ENCODE assay signal across 23 cellular contexts in genomic region chr1:164058192-164058591, GRCh38.
DNase-seq lines count a peak whose midpoint lies in the region; ATAC-seq, FAIRE-seq and TF ChIP-seq lines count a peak whose summit lies in the region.
"Had no signal": no experiment of that assay in that cellular context is flagged by ENCODE, and none has a peak within 500 bp of the region (broad histone marks: within the 10 kb centered on the region; RNA-seq: fewer than 3 reads in every experiment).

No MANE protein-coding gene starts in this region.

- peak in 1 of 2 experiments; percentile 38 for DNase-seq in A549 (ENCODE audit: low read depth in 1 of 2, low spot score in 1 of 2)
- peak; percentile 32 for DNase-seq in HS-5 (ENCODE audit: low read depth)
- peak; percentile 42 for DNase-seq in amniotic epithelial cell (ENCODE audit: low read depth)
- DNase-seq in kidney glomerular epithelial cell (lab: John Stamatoyannopoulos, UW): peak; percentile 7
- no peak for DNase-seq in ovary
- DNase-seq in NCI-H187 (lab: John Stamatoyannopoulos, UW): no peak
- DNase-seq: 8988T; BE2C; CD4-positive, alpha-beta T cell; IMR-90; Karpas-422; MM.1S; NCI-H1092 treated with DMSO at 0.1 percent for 48 hours; NCI-H510A treated with DMSO at 0.1 percent for 48 hours; RPMI8226; SHP77 treated with DMSO at 0.1 percent for 48 hours; SK-N-SH had no signal

- intact Hi-C loops in ovary (cut with DNase I): no loop called here

- WGBS in A549 (ENCODE audit: missing lambda C conversion rate): 1% methylated on average over 4 of the region's 4 CpGs
- 75 to 84% (median 76%) methylated on average over 4 of the region's 4 CpGs for WGBS in ovary, 3 donors

- CTCF ChIA-PET in A549 (lab: Yijun Ruan, JAX): interaction anchor here (0.9 kb wide), 1 partner anchor 1015 kb away, joined by 3 read pairs; no protein-coding TSS in a partner anchor

- no peak for TF ChIP-seq RAD21 in A549 (conservative IDR thresholded peaks at IDR 0.05 in 1 of 2, IDR thresholded peaks at IDR 0.05 in 1 of 2)

- peak overlapping the region; percentile 20 to 44; a peak in 2 of 6 replicates for H3K27ac ChIP-seq in A549
- H3K27ac ChIP-seq in ovary: no peak overlapping the region

- TF ChIP-seq POLR2A in A549 (IDR thresholded peaks at IDR 0.05; ENCODE audit: low read length): no peak
- TF ChIP-seq POLR2A in ovary (IDR thresholded peaks at IDR 0.05): no peak

- peak overlapping the region; percentile 54 for H3K4me2 ChIP-seq in A549
- H3K4me2 ChIP-seq: SK-N-SH had no signal

- ATAC-seq in A549 (peak; percentile 68 to 79; a peak in 5 of 6 replicates), GM18520 (IDR thresholded peaks at IDR 0.05; ENCODE audit: unreplicated experiment) (no peak), HG02798 (IDR thresholded peaks at IDR 0.05; ENCODE audit: poor library complexity, unreplicated experiment) (no peak)

- TF ChIP-seq EP300 in A549 (IDR thresholded peaks at IDR 0.05) (no peak), ovary (IDR thresholded peaks at IDR 0.05) (no peak)

- H3K9me3 ChIP-seq in A549: no peaks in the 10 kb centered on the region
- H3K9me3 ChIP-seq in ovary: no peaks in the 10 kb centered on the region
- H3K9me3 ChIP-seq: BE2C, SK-N-SH had no signal

- H3K4me1 ChIP-seq in A549: peaks cover 17% of the 10 kb centered on the region
- H3K4me1 ChIP-seq in ovary (ENCODE audit: insufficient read depth): no peaks in the 10 kb centered on the region
- H3K4me1 ChIP-seq: BE2C had no signal

- no peaks in the 10 kb centered on the region for H3K36me3 ChIP-seq in ovary
- H3K36me3 ChIP-seq: BE2C had no signal

- H3K4me3 ChIP-seq in A549: no peak overlapping the region
- no peak overlapping the region for H3K4me3 ChIP-seq in ovary

- POLR2A ChIA-PET in A549 (lab: Yijun Ruan, JAX): no interaction called here

- FAIRE-seq in A549 (lab: Jason Lieb, UNC): no peak
- FAIRE-seq: GM12892, GM18507, H54, HTR-8/SVneo had no signal

- no peaks in the 10 kb centered on the region for H3K27me3 ChIP-seq in ovary
- H3K27me3 ChIP-seq: BE2C had no signal

- TF ChIP-seq CTCF in A549 (IDR thresholded peaks at IDR 0.05) (no peak), ovary (IDR thresholded peaks at IDR 0.05) (no peak)

TF ChIP-seq in A549, 52 proteins besides CTCF, POLR2A, EP300 and RAD21:
- TF ChIP-seq POLR2AphosphoS2 (conservative IDR thresholded peaks at IDR 0.05; ENCODE audit: low read length) (no peak), GATA3 (IDR thresholded peaks at IDR 0.05; ENCODE audit: borderline replicate concordance) (peak; percentile 86), NFE2L2 (conservative IDR thresholded peaks at IDR 0.05; ENCODE audit: low read length) (no peak)

Comparison
In these comparisons a context has a peak if more than half of its experiments do, and no peak if none do; other contexts are left out.
1. ATAC-seq: peak in A549 (2 of 2); none in GM18520 (single experiment) and HG02798 (single experiment).
2. DNase-seq: peak in HS-5 (single experiment), amniotic epithelial cell (single experiment) and kidney glomerular epithelial cell (single experiment); none in ovary (0 of 5) and NCI-H187 (0 of 2).
3. H3K27ac ChIP-seq: peak in A549 (2 of 2); none in ovary (0 of 2).